ENCODE assay signal across 17 cellular contexts in genomic region chr5:137758719-137759312, GRCh38. TPM values are rescaled to one million over a fixed set of nuclear protein-coding genes. Genes with fewer than 3 reads are reported as not detected.
DNase-seq lines count a peak whose midpoint lies in the region; ATAC-seq, FAIRE-seq and TF ChIP-seq lines count a peak whose summit lies in the region.
"Had no signal": no experiment of that assay in that cellular context is flagged by ENCODE, and none has a peak within 500 bp of the region (broad histone marks: within the 10 kb centered on the region; RNA-seq: fewer than 3 reads in every experiment).

No MANE protein-coding gene starts in this region.

- H3K79me1 ChIP-seq in mesenchymal stem cell (replicated peaks; ENCODE audit: low read length, poor library complexity, severe bottlenecking) = no peaks in the 10 kb centered on the region

- in situ Hi-C loops in K562 (cut with MboI) = no loop called here

- H2BK15ac ChIP-seq in mesenchymal stem cell (ENCODE audit: low read depth, poor library complexity, severe bottlenecking) = no peak overlapping the region

- H2AFZ ChIP-seq in K562 (ENCODE audit: low read depth, low read length) = no peak overlapping the region
- H2AFZ ChIP-seq in mesenchymal stem cell (ENCODE audit: low read depth, low read length) = no peak overlapping the region

- H4K91ac ChIP-seq in mesenchymal stem cell (ENCODE audit: low read length) = no peak overlapping the region

- H3K4me2 ChIP-seq in K562 (ENCODE audit: insufficient read depth, low read length) (no peak overlapping the region), mesenchymal stem cell (ENCODE audit: low read length, poor library complexity, severe bottlenecking) (no peak overlapping the region)

- intact Hi-C loops in K562 (cut with micrococcal nuclease) = no loop called here

- no peak overlapping the region for H3K27ac Mint-ChIP-seq in HFFc6
- H3K27ac Mint-ChIP-seq: CD14-positive monocyte had no signal

- peaks cover 26% of the 10 kb centered on the region for H3K4me1 Mint-ChIP-seq in HFFc6 (ENCODE audit: low read depth)

- CTCF ChIA-PET in K562 (lab: Yijun Ruan, JAX; ENCODE audit: low intra/inter-chr PET ratio) = no interaction called here

- H3K79me2 ChIP-seq in K562 (ENCODE audit: control insufficient read depth, insufficient read depth, low read length) = peaks cover 4% of the 10 kb centered on the region

- no peak overlapping the region for H3K4me3 ChIP-seq in K562
- H3K4me3 ChIP-seq in mesenchymal stem cell (ENCODE audit: insufficient read depth in 1 of 2, low read depth in 1 of 2, low read length in 2 of 2) = no peak overlapping the region
- H3K4me3 ChIP-seq: testis had no signal

- H3K9me1 ChIP-seq in K562 (ENCODE audit: control insufficient read depth, insufficient read depth, low read length) = no peaks in the 10 kb centered on the region

- H3K4me1 ChIP-seq in K562 (replicated peaks in 1 of 2; ENCODE audit: control insufficient read depth in 2 of 2, insufficient read depth in 2 of 2, low read length in 2 of 2) (peaks cover 0 to 10% of the 10 kb centered on the region in 2 experiments; a peak in 3 of 5 replicates), mesenchymal stem cell (ENCODE audit: control insufficient read depth, insufficient read depth, low read depth, low read length) (peaks cover 3% of the 10 kb centered on the region)
- H3K4me1 ChIP-seq: testis had no signal

- 8% methylated on average over 6 of the region's 6 CpGs for WGBS in K562 (ENCODE audit: insufficient coverage, low coverage, missing lambda C conversion rate)
- 81% methylated on average over 6 of the region's 6 CpGs for WGBS in mesenchymal stem cell

- no peak overlapping the region for H2BK12ac ChIP-seq in mesenchymal stem cell (ENCODE audit: low read length in 2 of 2)

- no peak for FAIRE-seq in K562 (lab: Jason Lieb, UNC)

- H3K9me3 ChIP-seq in K562 (replicated peaks; ENCODE audit: control insufficient read depth, insufficient read depth, low read depth, low read length) (no peaks in the 10 kb centered on the region), mesenchymal stem cell (ENCODE audit: control insufficient read depth, low read length) (no peaks in the 10 kb centered on the region)
- H3K9me3 ChIP-seq: testis had no signal

- H3K9ac ChIP-seq in K562 (ENCODE audit: insufficient read depth in 1 of 2, low read depth in 2 of 2, low read length in 2 of 2) (no peak overlapping the region), mesenchymal stem cell (ENCODE audit: low read length) (no peak overlapping the region)

- BruUV-seq in K562 (replicated peaks; lab: Mats Ljungman, UMichigan) = no TSS peak

- no peak for TF ChIP-seq EP300 in K562 (IDR thresholded peaks at IDR 0.05; ENCODE audit: low read length)

- no peak overlapping the region for H2BK120ac ChIP-seq in mesenchymal stem cell (ENCODE audit: low read depth, low read length)

- TF ChIP-seq CTCF in K562 (IDR thresholded peaks at IDR 0.05 in 2 of 3, conservative IDR thresholded peaks at IDR 0.05 in 1 of 3; ENCODE audit: insufficient read depth in 2 of 3, low read depth in 1 of 3, low read length in 3 of 3) (no peak), HFFc6 (IDR thresholded peaks at IDR 0.05) (no peak)

- no peak overlapping the region for H2AK5ac ChIP-seq in mesenchymal stem cell (ENCODE audit: low read length, severe bottlenecking)

- H4K20me1 ChIP-seq in K562 (replicated peaks; ENCODE audit: control insufficient read depth, insufficient read depth, low read length) = 0 out of 2 replicates have a peak, but pooled peaks cover under 1% of the 10 kb centered on the region

- no peak overlapping the region for H3K4me3 Mint-ChIP-seq in HFFc6
- H3K4me3 Mint-ChIP-seq: CD14-positive monocyte had no signal

- peaks cover 11% of the 10 kb centered on the region for H3K27me3 Mint-ChIP-seq in HFFc6 (ENCODE audit: insufficient read depth)

- H3K4ac ChIP-seq in mesenchymal stem cell (ENCODE audit: low read depth in 1 of 2, low read length in 2 of 2) = no peak overlapping the region

- H2BK5ac ChIP-seq in mesenchymal stem cell (ENCODE audit: low read depth, low read length, poor library complexity, severe bottlenecking) = no peak overlapping the region

- no peak overlapping the region for H4K8ac ChIP-seq in mesenchymal stem cell (ENCODE audit: low read length)

- DNase-seq in K562 (ENCODE audit: extremely low read depth in 1 of 4, low spot score in 3 of 4) = no peak
- DNase-seq in HFFc6 = no peak
- no peak for DNase-seq in mesenchymal stem cell
- no peak for DNase-seq in NCI-H345 treated with DMSO at 0.1 percent for 48 hours (lab: John Stamatoyannopoulos, UW; ENCODE audit: unreplicated experiment)
- DNase-seq: activated CD8-positive, alpha-beta memory T cell treated with anti-CD3 and anti-CD28 coated beads, Interleukin-2, amount 50 U/mL, for 4 hours; aorta; hypothalamus; KG1; midbrain; NCI-H2171 treated with DMSO at 0.1 percent for 48 hours; testis had no signal

- no peak overlapping the region for H3K23ac ChIP-seq in mesenchymal stem cell (ENCODE audit: low read length in 2 of 2)

- H3K14ac ChIP-seq in mesenchymal stem cell (ENCODE audit: low read length in 2 of 2) = no peak overlapping the region

- no peak for TF ChIP-seq POLR2A in K562 (conservative IDR thresholded peaks at IDR 0.05)

- ATAC-seq in GM18502 (IDR thresholded peaks at IDR 0.05; ENCODE audit: poor library complexity, unreplicated experiment) (peak; percentile 31), GM19463 (IDR thresholded peaks at IDR 0.05; ENCODE audit: unreplicated experiment) (peak; percentile 17), HG03060 (IDR thresholded peaks at IDR 0.05; ENCODE audit: low read depth, unreplicated experiment) (peak; percentile 52), K562 (no peak), HG03139 (IDR thresholded peaks at IDR 0.05; ENCODE audit: unreplicated experiment) (no peak)

- POLR2A ChIA-PET in K562 (lab: Yijun Ruan, JAX) = no interaction called here

- H3K9me3 Mint-ChIP-seq in HFFc6 = no peaks in the 10 kb centered on the region

- no peak overlapping the region for H3K18ac ChIP-seq in mesenchymal stem cell (ENCODE audit: low read depth in 1 of 2, low read length in 2 of 2)

- H3K27ac ChIP-seq in K562 (ENCODE audit: extremely low read depth, low read depth, low read length) (no peak overlapping the region), mesenchymal stem cell (ENCODE audit: low read length, poor library complexity, severe bottlenecking) (no peak overlapping the region)
- H3K27ac ChIP-seq: RWPE1, testis had no signal

- H3K36me3 ChIP-seq in K562 (ENCODE audit: control insufficient read depth, insufficient read depth, low read length) = no peaks in the 10 kb centered on the region
- no peaks in the 10 kb centered on the region for H3K36me3 ChIP-seq in mesenchymal stem cell (ENCODE audit: control insufficient read depth in 1 of 2, insufficient read depth in 2 of 2, low read depth in 1 of 2, low read length in 2 of 2)

- TF ChIP-seq RAD21 in K562 (CRISPR knock-in tag; conservative IDR thresholded peaks at IDR 0.05 in 1 of 2, IDR thresholded peaks at IDR 0.05 in 1 of 2) = no peak

- peaks cover 6 to 9% of the 10 kb centered on the region in 2 experiments; a peak in 3 of 5 replicates for H3K27me3 ChIP-seq in K562 (ENCODE audit: control insufficient read depth in 2 of 2, insufficient read depth in 2 of 2, low read length in 2 of 2)
- H3K27me3 ChIP-seq in mesenchymal stem cell (ENCODE audit: control insufficient read depth in 1 of 2, insufficient read depth in 1 of 2, low read length in 2 of 2) = no peaks in the 10 kb centered on the region
- H3K27me3 ChIP-seq: testis had no signal

- H3K36me3 Mint-ChIP-seq in HFFc6 (ENCODE audit: low read depth) = peaks cover 1% of the 10 kb centered on the region; the same call in 1 of the 2 replicates
- H3K36me3 Mint-ChIP-seq: CD14-positive monocyte had no signal

RNA-seq across cellular contexts. Expression of gene HNRNPA0, which starts 4.7 kb away (rescaled TPM):
- total RNA-seq in K562 (2011; cell fraction: chromatin; rRNA removed; ENCODE audit: low replicate concordance) = 5.5 and 7.0 TPM in 2 replicates
- 5.8 and 7.3 TPM in 2 replicates for total RNA-seq in K562 (2011; cell fraction: nucleolus; rRNA removed)
- total RNA-seq in K562 (2011; cell fraction: nucleoplasm; rRNA removed) = 8.4 and 11.3 TPM in 2 replicates
- 9.9 and 10.9 TPM in 2 replicates for total RNA-seq in K562 (2014; rRNA removed)
- 9.2 and 10.3 TPM in 2 replicates for total RNA-seq in K562 (2014; rRNA removed; fragmentation: Illumina TruSeq; extraction: Trizol)
- total RNA-seq in K562 (2015; rRNA removed; fragmentation: Illumina TruSeq; extraction: Trizol) = 14.0 and 14.1 TPM in 2 replicates
- total RNA-seq in K562 (2021) = 29.8 and 33.3 TPM in 2 replicates
- 10.7 and 11.0 TPM in 2 replicates for polyA plus RNA-seq in K562 (2011; rRNA removed)
- polyA plus RNA-seq in K562 (2011; cell fraction: cytosol; rRNA removed) = 8.9 and 13.6 TPM in 2 replicates
- polyA plus RNA-seq in K562 (2011; cell fraction: nucleus; rRNA removed) = 4.6 and 4.7 TPM in 2 replicates
- 22.8 and 30.2 TPM in 2 replicates for polyA plus RNA-seq in K562 (2012)
- polyA plus RNA-seq in K562 (2014; fragmentation: Illumina TruSeq; extraction: Trizol) = 20.2 and 27.4 TPM in 2 replicates
- polyA plus RNA-seq in K562 (2014; fragmentation: Nextera tagmentation; extraction: Ambion mirVana) = 1 to 10 TPM; 5.0 to 5.7 TPM
- polyA plus RNA-seq in K562 (2014; rRNA removed) = 24.6 and 26.7 TPM in 2 replicates
- polyA minus RNA-seq in K562 (2011; rRNA and poly(A)+ RNA removed) = 6.5 and 8.4 TPM in 2 replicates
- 7.5 and 8.3 TPM in 2 replicates for polyA minus RNA-seq in K562 (2011; cell fraction: cytosol; rRNA and poly(A)+ RNA removed)
- polyA minus RNA-seq in K562 (2011; cell fraction: nucleus; rRNA and poly(A)+ RNA removed) = 3.9 and 7.9 TPM in 2 replicates
- 10 to 100 TPM; 20.3 to 23.0 (median 22.0) TPM for total RNA-seq in HFFc6 (2021; fragmentation: NEBNext Ultra II Directional; extraction: Animal tissue kit (Norgen Biotek cat#: 25700))
- 22.9 TPM for polyA plus RNA-seq in mesenchymal stem cell (2013, experiment 1 of 2)
- 22.8 TPM for polyA plus RNA-seq in mesenchymal stem cell (2013, experiment 2 of 2)

RNA-seq across cellular contexts. Expression of gene KLHL3, which starts 22.9 kb away (rescaled TPM):
- 2.6 and 4.0 TPM in 2 replicates for total RNA-seq in K562 (2011; cell fraction: chromatin; rRNA removed; ENCODE audit: low replicate concordance)
- 1.6 and 2.3 TPM in 2 replicates for total RNA-seq in K562 (2011; cell fraction: nucleolus; rRNA removed)
- 2.4 and 3.3 TPM in 2 replicates for total RNA-seq in K562 (2011; cell fraction: nucleoplasm; rRNA removed)
- under 0.01 and 0.65 TPM in 2 replicates for total RNA-seq in K562 (2014; rRNA removed)
- total RNA-seq in K562 (2014; rRNA removed; fragmentation: Illumina TruSeq; extraction: Trizol) = 0.26 and 0.33 TPM in 2 replicates
- 0.64 and 0.65 TPM in 2 replicates for total RNA-seq in K562 (2015; rRNA removed; fragmentation: Illumina TruSeq; extraction: Trizol)
- total RNA-seq in K562 (2021) = 0.31 and 0.38 TPM in 2 replicates
- polyA plus RNA-seq in K562 (2011; rRNA removed) = 1.5 and 2.1 TPM in 2 replicates
- 0.58 and 0.94 TPM in 2 replicates for polyA plus RNA-seq in K562 (2011; cell fraction: cytosol; rRNA removed)
- polyA plus RNA-seq in K562 (2011; cell fraction: nucleus; rRNA removed) = 4.1 and 5.2 TPM in 2 replicates
- 0.43 and 2.9 TPM in 2 replicates for polyA plus RNA-seq in K562 (2012)
- 0.22 and 0.24 TPM in 2 replicates for polyA plus RNA-seq in K562 (2014; fragmentation: Illumina TruSeq; extraction: Trizol)
- under 1 TPM; 0.14 to 0.18 TPM for polyA plus RNA-seq in K562 (2014; fragmentation: Nextera tagmentation; extraction: Ambion mirVana)
- polyA plus RNA-seq in K562 (2014; rRNA removed) = 0.19 and 0.47 TPM in 2 replicates
- polyA minus RNA-seq in K562 (2011; rRNA and poly(A)+ RNA removed) = 4.1 and 4.4 TPM in 2 replicates
- polyA minus RNA-seq in K562 (2011; cell fraction: cytosol; rRNA and poly(A)+ RNA removed) = 0.64 TPM in 1 of 2 replicates, not detected in the other
- 3.4 and 6.1 TPM in 2 replicates for polyA minus RNA-seq in K562 (2011; cell fraction: nucleus; rRNA and poly(A)+ RNA removed)
- 1 to 10 TPM in 2 of 6 experiments, under 1 TPM in 4; 0.25 to 1.3 (median 0.53) TPM for total RNA-seq in HFFc6 (2021; fragmentation: NEBNext Ultra II Directional; extraction: Animal tissue kit (Norgen Biotek cat#: 25700))
- 0.21 TPM for polyA plus RNA-seq in mesenchymal stem cell (2013, experiment 1 of 2)
- 0.21 TPM for polyA plus RNA-seq in mesenchymal stem cell (2013, experiment 2 of 2)
- polyA plus RNA-seq: CD14-positive monocyte had no signal

Comparison
In these comparisons a context has a peak if more than half of its experiments do, and no peak if none do; other contexts are left out.
1. ATAC-seq: peak in GM18502 (single experiment), GM19463 (single experiment) and HG03060 (single experiment); none in K562 (single experiment) and HG03139 (single experiment).